Comparison of ENCODE assay signal across 6 cellular contexts in genomic region chr2:74420443-74421103, GRCh38. TPM values are rescaled to one million over a fixed set of nuclear protein-coding genes. Genes with fewer than 3 reads are reported as not detected.
A peak's percentile ranks its signal among the peaks of the same experiment; 100 is the strongest.
DNase-seq lines count a peak whose midpoint lies in the region; ATAC-seq and TF ChIP-seq lines count a peak whose summit lies in the region.
"Not testable (repeated sequence)": the region's sequence is repeated elsewhere in the genome, so short reads cannot be mapped to it uniquely, and the experiment has no call there.

No MANE protein-coding gene starts in this region.

- CTCF ChIA-PET in AG04450 (lab: Charles Lee), result not testable (repeated sequence)

- H3K27me3 ChIP-seq in AG04450 (ENCODE audit: control insufficient read depth, insufficient read depth, low read length); breast epithelium: not testable (repeated sequence)
- H3K27me3 ChIP-seq in iPS-20b (ENCODE audit: insufficient read depth, low read length) (peaks cover 31% of the 10 kb centered on the region), psoas muscle (ENCODE audit: insufficient read depth in 3 of 3, low read length in 2 of 3) (peaks cover 0 to 47% (median 4%) of the 10 kb centered on the region in 3 donors)

- not testable (repeated sequence) for H3K9me3 ChIP-seq in AG04450 (ENCODE audit: control insufficient read depth, insufficient read depth, low read length); breast epithelium; iPS-20b (ENCODE audit: insufficient read depth, low read depth, low read length); psoas muscle

- ATAC-seq in psoas muscle, result not testable (repeated sequence)

- DNase-seq in AG04450 (ENCODE audit: low read depth, low spot score); breast epithelium (ENCODE audit: low spot score in 2 of 2); psoas muscle: not testable (repeated sequence)
- DNase-seq in HT-29 (ENCODE audit: low spot score), result peak; percentile 23

- not testable (repeated sequence) for H3K27ac ChIP-seq in AG04450 (ENCODE audit: low read depth, low read length); iPS-20b (ENCODE audit: low read length); psoas muscle
- H3K27ac ChIP-seq in VCaP, result peak overlapping the region; percentile 75
- peak overlapping the region in 1 of 2 donors; percentile 85 for H3K27ac ChIP-seq in breast epithelium

- TF ChIP-seq POLR2A in breast epithelium (IDR thresholded peaks at IDR 0.05), result not testable (repeated sequence)

- intact Hi-C loops in breast epithelium (cut with DNase I; ENCODE audit: low total_unique reads); psoas muscle (cut with DNase I): not testable (repeated sequence)

- WGBS in psoas muscle, 3 donors, result 77 to 78% (median 77%) methylated on average over 19 of the region's 19 CpGs

- peak overlapping the region; percentile 89; the same call in 1 of the 2 replicates for H3K9ac ChIP-seq in iPS-20b (ENCODE audit: low read depth, low read length)

- H3K4me3 ChIP-seq in AG04450 (ENCODE audit: low read depth, low read length), result peak overlapping the region; percentile 69; the same call in 1 of the 2 replicates
- peak overlapping the region; percentile 55 to 74 (median 73) for H3K4me3 ChIP-seq in breast epithelium
- H3K4me3 ChIP-seq in iPS-20b (ENCODE audit: low read length), result peak overlapping the region; percentile 92; the same call in 1 of the 2 replicates
- H3K4me3 ChIP-seq in psoas muscle, result peak overlapping the region; percentile 65

- H3K4me1 ChIP-seq in breast epithelium; iPS-20b (ENCODE audit: insufficient read depth, low read length); psoas muscle: not testable (repeated sequence)

- POLR2A ChIA-PET in AG04450 (lab: Yijun Ruan, JAX), result not testable (repeated sequence)

- H3K36me3 ChIP-seq in breast epithelium; iPS-20b (ENCODE audit: insufficient read depth, low read depth, low read length); psoas muscle (ENCODE audit: insufficient read depth in 1 of 2, low read depth in 1 of 2): not testable (repeated sequence)

- TF ChIP-seq CTCF in AG04450 (IDR thresholded peaks at IDR 0.05; ENCODE audit: low read depth, low read length); VCaP (conservative IDR thresholded peaks at IDR 0.05); breast epithelium (IDR thresholded peaks at IDR 0.05); psoas muscle (IDR thresholded peaks at IDR 0.05): not testable (repeated sequence)

RNA-seq across cellular contexts. Expression of gene C2orf81, which starts 0.8 kb away (rescaled TPM):
- polyA plus RNA-seq in AG04450 (2011; rRNA removed), result 0.16 TPM in 2 replicates
- polyA minus RNA-seq in AG04450 (2011; rRNA and poly(A)+ RNA removed), result 0.17 and 0.32 TPM in 2 replicates
- total RNA-seq in HT-29 (2014; rRNA removed; shearing (Covaris generic)), result 3.2 and 3.9 TPM in 2 replicates
- total RNA-seq in breast epithelium, result 1 to 10 TPM in 2 of 3 donors, under 1 TPM in 1; 0.64 to 1.6 (median 1.3) TPM
- total RNA-seq in psoas muscle, result under 1 TPM; 0.15 to 0.46 (median 0.39) TPM
- polyA plus RNA-seq in psoas muscle, result under 1 TPM; 0.06 to 0.34 (median 0.23) TPM

RNA-seq across cellular contexts. Expression of gene WDR54, which starts 1.0 kb away (rescaled TPM):
- polyA plus RNA-seq in AG04450 (2011; rRNA removed) (14.5 and 19.5 TPM in 2 replicates), psoas muscle (1 to 10 TPM in 2 of 3 donors, under 1 TPM in 1; 0.52 to 2.4 (median 2.4) TPM)
- 30.9 and 35.1 TPM in 2 replicates for polyA minus RNA-seq in AG04450 (2011; rRNA and poly(A)+ RNA removed)
- total RNA-seq in HT-29 (2014; rRNA removed; shearing (Covaris generic)), result 50.8 and 52.3 TPM in 2 replicates
- total RNA-seq in breast epithelium (10 to 100 TPM in 1 of 3 donors, 1 to 10 TPM in 2; 6.7 to 13.1 (median 9.4) TPM), psoas muscle (1 to 10 TPM; 1.1 to 1.6 (median 1.4) TPM)

RNA-seq across cellular contexts. Expression of gene RTKN, which starts 21.2 kb away (rescaled TPM):
- 12.6 and 12.7 TPM in 2 replicates for polyA plus RNA-seq in AG04450 (2011; rRNA removed)
- 13.4 and 20.7 TPM in 2 replicates for polyA minus RNA-seq in AG04450 (2011; rRNA and poly(A)+ RNA removed)
- total RNA-seq in HT-29 (2014; rRNA removed; shearing (Covaris generic)), result 115 and 128 TPM in 2 replicates
- 10 to 100 TPM in 2 of 3 donors, 1 to 10 TPM in 1; 9.3 to 49.9 (median 36.7) TPM for total RNA-seq in breast epithelium
- 10 to 100 TPM in 2 of 4 donors, 1 to 10 TPM in 2; 6.0 to 18.8 (median 9.0) TPM for total RNA-seq in psoas muscle
- 10 to 100 TPM in 1 of 3 donors, 1 to 10 TPM in 2; 3.1 to 12.1 (median 6.6) TPM for polyA plus RNA-seq in psoas muscle

RNA-seq across cellular contexts. Expression of gene INO80B, which starts 34.3 kb away (rescaled TPM):
- polyA plus RNA-seq in AG04450 (2011; rRNA removed), result 4.7 and 4.8 TPM in 2 replicates
- 2.6 and 4.5 TPM in 2 replicates for polyA minus RNA-seq in AG04450 (2011; rRNA and poly(A)+ RNA removed)
- total RNA-seq in HT-29 (2014; rRNA removed; shearing (Covaris generic)), result 26.0 and 34.6 TPM in 2 replicates
- total RNA-seq in breast epithelium, result 10 to 100 TPM; 12.6 to 26.2 (median 24.4) TPM
- total RNA-seq in psoas muscle, result 10 to 100 TPM; 23.6 to 39.0 (median 28.6) TPM
- polyA plus RNA-seq in psoas muscle, result 10 to 100 TPM; 29.1 to 61.1 (median 41.7) TPM

RNA-seq across cellular contexts. Expression of gene WBP1, which starts 37.7 kb away (rescaled TPM):
- polyA plus RNA-seq in AG04450 (2011; rRNA removed) (56.0 and 68.5 TPM in 2 replicates), psoas muscle (10 to 100 TPM; 19.4 to 26.2 (median 24.7) TPM)
- 24.0 and 41.9 TPM in 2 replicates for polyA minus RNA-seq in AG04450 (2011; rRNA and poly(A)+ RNA removed)
- total RNA-seq in HT-29 (2014; rRNA removed; shearing (Covaris generic)), result 71.2 and 76.1 TPM in 2 replicates
- total RNA-seq in breast epithelium (10 to 100 TPM; 58.0 to 70.0 (median 61.9) TPM), psoas muscle (10 to 100 TPM; 21.6 to 41.3 (median 23.4) TPM)
